Comparison of ENCODE assay signal across 1 cellular context in genomic region chr22:41481131-41481830, GRCh38.
TF ChIP-seq lines count a peak whose summit lies in the region.

No MANE protein-coding gene starts in this region.

TF ChIP-seq in GM23338, 12 proteins besides CTCF, POLR2A, EP300 and RAD21:
- TF ChIP-seq, protein P1, sequence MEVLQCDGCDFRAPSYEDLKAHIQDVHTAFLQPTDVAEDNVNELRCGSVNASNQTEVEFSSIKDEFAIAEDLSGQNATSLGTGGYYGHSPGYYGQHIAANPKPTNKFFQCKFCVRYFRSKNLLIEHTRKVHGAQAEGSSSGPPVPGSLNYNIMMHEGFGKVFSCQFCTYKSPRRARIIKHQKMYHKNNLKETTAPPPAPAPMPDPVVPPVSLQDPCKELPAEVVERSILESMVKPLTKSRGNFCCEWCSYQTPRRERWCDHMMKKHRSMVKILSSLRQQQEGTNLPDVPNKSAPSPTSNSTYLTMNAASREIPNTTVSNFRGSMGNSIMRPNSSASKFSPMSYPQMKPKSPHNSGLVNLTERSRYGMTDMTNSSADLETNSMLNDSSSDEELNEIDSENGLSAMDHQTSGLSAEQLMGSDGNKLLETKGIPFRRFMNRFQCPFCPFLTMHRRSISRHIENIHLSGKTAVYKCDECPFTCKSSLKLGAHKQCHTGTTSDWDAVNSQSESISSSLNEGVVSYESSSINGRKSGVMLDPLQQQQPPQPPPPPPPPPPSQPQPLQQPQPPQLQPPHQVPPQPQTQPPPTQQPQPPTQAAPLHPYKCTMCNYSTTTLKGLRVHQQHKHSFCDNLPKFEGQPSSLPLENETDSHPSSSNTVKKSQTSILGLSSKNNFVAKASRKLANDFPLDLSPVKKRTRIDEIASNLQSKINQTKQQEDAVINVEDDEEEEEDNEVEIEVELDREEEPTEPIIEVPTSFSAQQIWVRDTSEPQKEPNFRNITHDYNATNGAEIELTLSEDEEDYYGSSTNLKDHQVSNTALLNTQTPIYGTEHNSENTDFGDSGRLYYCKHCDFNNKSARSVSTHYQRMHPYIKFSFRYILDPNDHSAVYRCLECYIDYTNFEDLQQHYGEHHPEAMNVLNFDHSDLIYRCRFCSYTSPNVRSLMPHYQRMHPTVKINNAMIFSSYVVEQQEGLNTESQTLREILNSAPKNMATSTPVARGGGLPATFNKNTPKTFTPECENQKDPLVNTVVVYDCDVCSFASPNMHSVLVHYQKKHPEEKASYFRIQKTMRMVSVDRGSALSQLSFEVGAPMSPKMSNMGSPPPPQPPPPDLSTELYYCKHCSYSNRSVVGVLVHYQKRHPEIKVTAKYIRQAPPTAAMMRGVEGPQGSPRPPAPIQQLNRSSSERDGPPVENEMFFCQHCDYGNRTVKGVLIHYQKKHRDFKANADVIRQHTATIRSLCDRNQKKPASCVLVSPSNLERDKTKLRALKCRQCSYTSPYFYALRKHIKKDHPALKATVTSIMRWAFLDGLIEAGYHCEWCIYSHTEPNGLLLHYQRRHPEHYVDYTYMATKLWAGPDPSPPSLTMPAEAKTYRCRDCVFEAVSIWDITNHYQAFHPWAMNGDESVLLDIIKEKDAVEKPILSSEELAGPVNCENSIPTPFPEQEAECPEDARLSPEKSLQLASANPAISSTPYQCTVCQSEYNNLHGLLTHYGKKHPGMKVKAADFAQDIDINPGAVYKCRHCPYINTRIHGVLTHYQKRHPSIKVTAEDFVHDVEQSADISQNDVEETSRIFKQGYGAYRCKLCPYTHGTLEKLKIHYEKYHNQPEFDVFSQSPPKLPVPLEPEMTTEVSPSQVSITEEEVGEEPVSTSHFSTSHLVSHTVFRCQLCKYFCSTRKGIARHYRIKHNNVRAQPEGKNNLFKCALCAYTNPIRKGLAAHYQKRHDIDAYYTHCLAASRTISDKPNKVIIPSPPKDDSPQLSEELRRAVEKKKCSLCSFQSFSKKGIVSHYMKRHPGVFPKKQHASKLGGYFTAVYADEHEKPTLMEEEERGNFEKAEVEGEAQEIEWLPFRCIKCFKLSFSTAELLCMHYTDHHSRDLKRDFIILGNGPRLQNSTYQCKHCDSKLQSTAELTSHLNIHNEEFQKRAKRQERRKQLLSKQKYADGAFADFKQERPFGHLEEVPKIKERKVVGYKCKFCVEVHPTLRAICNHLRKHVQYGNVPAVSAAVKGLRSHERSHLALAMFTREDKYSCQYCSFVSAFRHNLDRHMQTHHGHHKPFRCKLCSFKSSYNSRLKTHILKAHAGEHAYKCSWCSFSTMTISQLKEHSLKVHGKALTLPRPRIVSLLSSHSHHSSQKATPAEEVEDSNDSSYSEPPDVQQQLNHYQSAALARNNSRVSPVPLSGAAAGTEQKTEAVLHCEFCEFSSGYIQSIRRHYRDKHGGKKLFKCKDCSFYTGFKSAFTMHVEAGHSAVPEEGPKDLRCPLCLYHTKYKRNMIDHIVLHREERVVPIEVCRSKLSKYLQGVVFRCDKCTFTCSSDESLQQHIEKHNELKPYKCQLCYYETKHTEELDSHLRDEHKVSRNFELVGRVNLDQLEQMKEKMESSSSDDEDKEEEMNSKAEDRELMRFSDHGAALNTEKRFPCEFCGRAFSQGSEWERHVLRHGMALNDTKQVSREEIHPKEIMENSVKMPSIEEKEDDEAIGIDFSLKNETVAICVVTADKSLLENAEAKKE (CRISPR knock-in tag; IDR thresholded peaks at IDR 0.05) = no peak
- TF ChIP-seq ZNF114 (CRISPR knock-in tag; IDR thresholded peaks at IDR 0.05) (no peak), EZH2 (IDR thresholded peaks at IDR 0.05; ENCODE audit: low read depth, unreplicated experiment) (no peak), REST (IDR thresholded peaks at IDR 0.05; ENCODE audit: unreplicated experiment) (no peak), ZNF331 (CRISPR knock-in tag; IDR thresholded peaks at IDR 0.05; ENCODE audit: low read depth) (no peak), STAT1 (IDR thresholded peaks at IDR 0.05; ENCODE audit: unreplicated experiment) (no peak), POLR2AphosphoS5 (IDR thresholded peaks at IDR 0.05; ENCODE audit: low read depth) (no peak), EZH2phosphoT487 (IDR thresholded peaks at IDR 0.05; ENCODE audit: unreplicated experiment) (no peak), NANOG (IDR thresholded peaks at IDR 0.05; ENCODE audit: borderline replicate concordance) (no peak), JUNB (IDR thresholded peaks at IDR 0.05; ENCODE audit: unreplicated experiment) (no peak)
- TF ChIP-seq, protein P2, sequence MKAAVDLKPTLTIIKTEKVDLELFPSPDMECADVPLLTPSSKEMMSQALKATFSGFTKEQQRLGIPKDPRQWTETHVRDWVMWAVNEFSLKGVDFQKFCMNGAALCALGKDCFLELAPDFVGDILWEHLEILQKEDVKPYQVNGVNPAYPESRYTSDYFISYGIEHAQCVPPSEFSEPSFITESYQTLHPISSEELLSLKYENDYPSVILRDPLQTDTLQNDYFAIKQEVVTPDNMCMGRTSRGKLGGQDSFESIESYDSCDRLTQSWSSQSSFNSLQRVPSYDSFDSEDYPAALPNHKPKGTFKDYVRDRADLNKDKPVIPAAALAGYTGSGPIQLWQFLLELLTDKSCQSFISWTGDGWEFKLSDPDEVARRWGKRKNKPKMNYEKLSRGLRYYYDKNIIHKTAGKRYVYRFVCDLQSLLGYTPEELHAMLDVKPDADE (IDR thresholded peaks at IDR 0.05) = no peak
